1 cellular context compared by ENCODE assay signal in genomic region chr10:99912057-99912456, GRCh38.
TF ChIP-seq lines count a peak whose summit lies in the region.

No MANE protein-coding gene starts in this region.

TF ChIP-seq in GM23338, 12 proteins besides CTCF, POLR2A, EP300 and RAD21 (continued from another document):
- no peak for TF ChIP-seq REST (IDR thresholded peaks at IDR 0.05; ENCODE audit: unreplicated experiment)
- no peak for TF ChIP-seq ZNF331 (CRISPR knock-in tag; IDR thresholded peaks at IDR 0.05; ENCODE audit: low read depth)
- no peak for TF ChIP-seq STAT1 (IDR thresholded peaks at IDR 0.05; ENCODE audit: unreplicated experiment)
- TF ChIP-seq EZH2 (IDR thresholded peaks at IDR 0.05; ENCODE audit: low read depth, unreplicated experiment), result no peak
- TF ChIP-seq EZH2phosphoT487 (IDR thresholded peaks at IDR 0.05; ENCODE audit: unreplicated experiment), result no peak
TF ChIP-seq in GM23338: peak in this region for 0.
